8 cellular contexts compared by ENCODE assay signal in the genomic region with DNA sequence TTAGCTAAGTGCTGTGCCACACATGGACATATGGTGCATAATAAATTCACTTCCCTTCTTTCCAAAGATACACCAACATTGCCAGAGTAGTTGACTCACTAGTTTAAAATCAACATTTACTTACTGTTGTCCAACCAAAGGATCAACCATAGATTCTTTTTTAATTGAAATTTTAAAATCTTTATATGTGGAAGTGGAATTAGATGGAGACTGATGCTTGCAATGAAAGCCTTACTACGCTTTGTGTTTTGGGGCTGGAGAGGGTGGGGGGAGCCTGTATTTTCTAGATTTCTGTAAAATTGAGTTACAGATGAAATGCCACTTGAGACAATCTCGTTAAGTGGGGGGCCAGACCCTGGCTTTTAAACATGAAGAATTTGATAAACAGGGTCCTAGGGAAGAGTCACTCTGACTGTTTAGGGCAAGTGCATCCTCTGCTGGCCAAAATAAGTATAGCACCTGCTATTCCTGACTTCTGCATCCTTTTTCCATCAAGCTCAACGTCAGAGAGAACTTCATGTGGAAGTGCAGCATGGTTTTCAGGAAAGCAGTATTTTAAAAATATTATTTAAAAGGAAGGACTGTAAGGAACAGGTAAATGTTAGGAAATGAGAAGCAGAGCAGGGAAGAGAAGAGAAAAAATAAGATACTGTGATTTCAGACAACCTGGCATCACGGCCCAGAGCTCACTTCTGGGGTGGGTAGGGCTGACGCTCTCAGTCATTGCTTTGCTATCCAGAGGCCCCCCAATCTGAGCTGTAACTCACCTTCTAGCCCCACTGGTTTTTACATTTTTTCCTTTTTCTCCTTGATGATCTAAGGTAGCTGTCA.
DNase-seq lines count a peak whose midpoint lies in the region; ATAC-seq and TF ChIP-seq lines count a peak whose summit lies in the region.

No MANE protein-coding gene starts in this region.

- intact Hi-C loops in esophagus squamous epithelium (cut with DNase I), result loop anchor here (5.0 kb wide), 2 partner anchors 151 to 236 kb away; no protein-coding TSS in a partner anchor

- DNase-seq in BE2C (peak; percentile 69), GM23338 (ENCODE audit: low spot score) (peak; percentile 81), NCI-H446 treated with DMSO at 0.1 percent for 48 hours (lab: John Stamatoyannopoulos, UW) (peak; percentile 75), esophagus squamous epithelium (lab: John Stamatoyannopoulos, UW) (no peak), upper lobe of left lung (no peak)
- peak; percentile 46 for DNase-seq in activated CD4-positive, alpha-beta memory T cell treated with anti-CD3 and anti-CD28 coated beads, Interleukin-2, amount 10 ng/mL, durations not matched to agents 7 days and 5 days

- H3K4me2 ChIP-seq in GM23338, result no peak overlapping the region

- no peaks in the 10 kb centered on the region for H3K9me2 ChIP-seq in GM23338 (ENCODE audit: insufficient read depth)

- H3K4me1 Mint-ChIP-seq in GM23338 (peaks cover 6% of the 10 kb centered on the region; the same call in 2 of the 3 replicates), nephron (peaks cover 60% of the 10 kb centered on the region)
- H3K4me1 Mint-ChIP-seq in activated CD4-positive, alpha-beta memory T cell treated with anti-CD3 and anti-CD28 coated beads, Interleukin-2, amount 10 ng/mL, durations not matched to agents 7 days and 5 days, result no peaks in the 10 kb centered on the region

- H3K36me3 ChIP-seq in BE2C, result no peaks in the 10 kb centered on the region
- no peaks in the 10 kb centered on the region for H3K36me3 ChIP-seq in GM23338 (ENCODE audit: insufficient read depth)
- H3K36me3 ChIP-seq in esophagus squamous epithelium, result peaks cover 0 to 26% (median 0%) of the 10 kb centered on the region in 3 donors
- no peaks in the 10 kb centered on the region for H3K36me3 ChIP-seq in upper lobe of left lung

- H3K79me2 ChIP-seq in GM23338 (replicated peaks; ENCODE audit: insufficient read depth), result no peaks in the 10 kb centered on the region

- no peaks in the 10 kb centered on the region for H3K9me3 Mint-ChIP-seq in GM23338
- H3K9me3 Mint-ChIP-seq in activated CD4-positive, alpha-beta memory T cell treated with anti-CD3 and anti-CD28 coated beads, Interleukin-2, amount 10 ng/mL, durations not matched to agents 7 days and 5 days, result no peaks in the 10 kb centered on the region
- no peaks in the 10 kb centered on the region for H3K9me3 Mint-ChIP-seq in nephron

- H3K4me3 Mint-ChIP-seq in GM23338 (no peak overlapping the region), nephron (no peak overlapping the region)
- no peak overlapping the region for H3K4me3 Mint-ChIP-seq in activated CD4-positive, alpha-beta memory T cell treated with anti-CD3 and anti-CD28 coated beads, Interleukin-2, amount 10 ng/mL, durations not matched to agents 7 days and 5 days

- no peak overlapping the region for H2AFZ ChIP-seq in GM23338

- H3K27ac Mint-ChIP-seq in GM23338 (no peak overlapping the region), nephron (peak overlapping the region in 2 of 3 experiments; percentile 65 to 77)
- H3K27ac Mint-ChIP-seq in activated CD4-positive, alpha-beta memory T cell treated with anti-CD3 and anti-CD28 coated beads, Interleukin-2, amount 10 ng/mL, durations not matched to agents 7 days and 5 days, result no peak overlapping the region

- no peaks in the 10 kb centered on the region for H3K9me3 ChIP-seq in BE2C
- H3K9me3 ChIP-seq in esophagus squamous epithelium, result no peaks in the 10 kb centered on the region
- no peaks in the 10 kb centered on the region for H3K9me3 ChIP-seq in upper lobe of left lung

- H3K4me1 ChIP-seq in BE2C (peaks cover 10% of the 10 kb centered on the region; the same call in 1 of the 2 replicates), GM23338 (ENCODE audit: insufficient read depth) (no peaks in the 10 kb centered on the region), esophagus squamous epithelium (peaks cover 7 to 53% (median 23%) of the 10 kb centered on the region in 3 donors), upper lobe of left lung (no peaks in the 10 kb centered on the region)

- H3K36me3 Mint-ChIP-seq in GM23338 (ENCODE audit: low read depth), result peaks cover 5% of the 10 kb centered on the region; the same call in 2 of the 3 replicates
- no peaks in the 10 kb centered on the region for H3K36me3 Mint-ChIP-seq in activated CD4-positive, alpha-beta memory T cell treated with anti-CD3 and anti-CD28 coated beads, Interleukin-2, amount 10 ng/mL, durations not matched to agents 7 days and 5 days (ENCODE audit: low read depth)
- H3K36me3 Mint-ChIP-seq in nephron (ENCODE audit: low read depth), result peaks cover 41% of the 10 kb centered on the region

- WGBS in esophagus squamous epithelium, 2 donors, result 48 to 50% methylated on average over 5 of the region's 5 CpGs
- 57 to 58% methylated on average over 5 of the region's 5 CpGs for WGBS in upper lobe of left lung, 2 donors

- CTCF ChIA-PET in activated CD4-positive, alpha-beta memory T cell treated with anti-CD3 and anti-CD28 coated beads, Interleukin-2, amount 10 ng/mL, durations not matched to agents 7 days and 5 days (lab: Charles Lee), result interaction anchor here (0.6 to 2.6 kb wide), 30 partner anchors 9 to 646 kb away, joined by 3 to 17 read pairs (median 4); no protein-coding TSS in a partner anchor

- peak; percentile 69 for ATAC-seq in GM23338
- ATAC-seq in upper lobe of left lung (ENCODE audit: low FRiP score in 2 of 2), result peak in 1 of 2 donors; percentile 72
- ATAC-seq in HG03097 (IDR thresholded peaks at IDR 0.05; ENCODE audit: low FRiP score, unreplicated experiment), result no peak

- H3K27me3 Mint-ChIP-seq in GM23338 (ENCODE audit: insufficient read depth, low read depth, poor library complexity), result peaks cover 6% of the 10 kb centered on the region
- H3K27me3 Mint-ChIP-seq in activated CD4-positive, alpha-beta memory T cell treated with anti-CD3 and anti-CD28 coated beads, Interleukin-2, amount 10 ng/mL, durations not matched to agents 7 days and 5 days, result no peaks in the 10 kb centered on the region
- H3K27me3 Mint-ChIP-seq in nephron (ENCODE audit: low read depth), result no peaks in the 10 kb centered on the region

- H3K27ac ChIP-seq in GM23338 (ENCODE audit: low read depth), result no peak overlapping the region
- H3K27ac ChIP-seq in esophagus squamous epithelium, result peak overlapping the region in 3 of 4 donors; percentile 60 to 77 (median 67)
- no peak overlapping the region for H3K27ac ChIP-seq in upper lobe of left lung

- POLR2A ChIA-PET in activated CD4-positive, alpha-beta memory T cell treated with anti-CD3 and anti-CD28 coated beads, Interleukin-2, amount 10 ng/mL, durations not matched to agents 7 days and 5 days (lab: Charles Lee), result no interaction called here

- H3K27me3 ChIP-seq in BE2C (no peaks in the 10 kb centered on the region), GM23338 (ENCODE audit: insufficient read depth) (no peaks in the 10 kb centered on the region), esophagus squamous epithelium (no peaks in the 10 kb centered on the region), upper lobe of left lung (no peaks in the 10 kb centered on the region)

- TF ChIP-seq POLR2A in esophagus squamous epithelium (IDR thresholded peaks at IDR 0.05) (no peak), upper lobe of left lung (IDR thresholded peaks at IDR 0.05) (no peak)

- H3K4me3 ChIP-seq in BE2C (ENCODE audit: low read depth, low read length) (no peak overlapping the region), GM23338 (no peak overlapping the region), esophagus squamous epithelium (no peak overlapping the region), upper lobe of left lung (no peak overlapping the region)

- TF ChIP-seq CTCF in BE2C (IDR thresholded peaks at IDR 0.05; ENCODE audit: low read depth, low read length) (peak; percentile 100), GM23338 (conservative IDR thresholded peaks at IDR 0.05; ENCODE audit: low read depth in 2 of 2) (peak; percentile 96), esophagus squamous epithelium (IDR thresholded peaks at IDR 0.05) (peak; percentile 91 to 100 (median 98)), nephron (IDR thresholded peaks at IDR 0.05; ENCODE audit: unreplicated experiment in 3 of 3) (peak; percentile 95 to 98 (median 95)), upper lobe of left lung (IDR thresholded peaks at IDR 0.05) (peak; percentile 78 to 97 (median 94))

- no peak for TF ChIP-seq EP300 in upper lobe of left lung (IDR thresholded peaks at IDR 0.05)

- no peaks in the 10 kb centered on the region for H4K20me1 ChIP-seq in GM23338 (replicated peaks; ENCODE audit: insufficient read depth)

- H3F3A ChIP-seq in GM23338 (replicated peaks; ENCODE audit: low read depth), result no peaks in the 10 kb centered on the region

TF ChIP-seq in GM23338, 12 proteins besides CTCF, POLR2A, EP300 and RAD21 (continues in another document):
- TF ChIP-seq, protein P1, sequence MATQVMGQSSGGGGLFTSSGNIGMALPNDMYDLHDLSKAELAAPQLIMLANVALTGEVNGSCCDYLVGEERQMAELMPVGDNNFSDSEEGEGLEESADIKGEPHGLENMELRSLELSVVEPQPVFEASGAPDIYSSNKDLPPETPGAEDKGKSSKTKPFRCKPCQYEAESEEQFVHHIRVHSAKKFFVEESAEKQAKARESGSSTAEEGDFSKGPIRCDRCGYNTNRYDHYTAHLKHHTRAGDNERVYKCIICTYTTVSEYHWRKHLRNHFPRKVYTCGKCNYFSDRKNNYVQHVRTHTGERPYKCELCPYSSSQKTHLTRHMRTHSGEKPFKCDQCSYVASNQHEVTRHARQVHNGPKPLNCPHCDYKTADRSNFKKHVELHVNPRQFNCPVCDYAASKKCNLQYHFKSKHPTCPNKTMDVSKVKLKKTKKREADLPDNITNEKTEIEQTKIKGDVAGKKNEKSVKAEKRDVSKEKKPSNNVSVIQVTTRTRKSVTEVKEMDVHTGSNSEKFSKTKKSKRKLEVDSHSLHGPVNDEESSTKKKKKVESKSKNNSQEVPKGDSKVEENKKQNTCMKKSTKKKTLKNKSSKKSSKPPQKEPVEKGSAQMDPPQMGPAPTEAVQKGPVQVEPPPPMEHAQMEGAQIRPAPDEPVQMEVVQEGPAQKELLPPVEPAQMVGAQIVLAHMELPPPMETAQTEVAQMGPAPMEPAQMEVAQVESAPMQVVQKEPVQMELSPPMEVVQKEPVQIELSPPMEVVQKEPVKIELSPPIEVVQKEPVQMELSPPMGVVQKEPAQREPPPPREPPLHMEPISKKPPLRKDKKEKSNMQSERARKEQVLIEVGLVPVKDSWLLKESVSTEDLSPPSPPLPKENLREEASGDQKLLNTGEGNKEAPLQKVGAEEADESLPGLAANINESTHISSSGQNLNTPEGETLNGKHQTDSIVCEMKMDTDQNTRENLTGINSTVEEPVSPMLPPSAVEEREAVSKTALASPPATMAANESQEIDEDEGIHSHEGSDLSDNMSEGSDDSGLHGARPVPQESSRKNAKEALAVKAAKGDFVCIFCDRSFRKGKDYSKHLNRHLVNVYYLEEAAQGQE (IDR thresholded peaks at IDR 0.05; ENCODE audit: unreplicated experiment), result no peak
- TF ChIP-seq JUNB (IDR thresholded peaks at IDR 0.05; ENCODE audit: unreplicated experiment), result no peak
- no peak for TF ChIP-seq POLR2AphosphoS5 (IDR thresholded peaks at IDR 0.05; ENCODE audit: low read depth)
- no peak for TF ChIP-seq EZH2phosphoT487 (IDR thresholded peaks at IDR 0.05; ENCODE audit: unreplicated experiment)
- no peak for TF ChIP-seq ZNF114 (CRISPR knock-in tag; IDR thresholded peaks at IDR 0.05)
- no peak for TF ChIP-seq EZH2 (IDR thresholded peaks at IDR 0.05; ENCODE audit: low read depth, unreplicated experiment)
- TF ChIP-seq STAT1 (IDR thresholded peaks at IDR 0.05; ENCODE audit: unreplicated experiment), result no peak

Comparison
In these comparisons a context has a peak if more than half of its experiments do, and no peak if none do; other contexts are left out.
1. DNase-seq: peak in BE2C (single experiment), GM23338 (single experiment), NCI-H446 treated with DMSO at 0.1 percent for 48 hours (single experiment) and activated CD4-positive, alpha-beta memory T cell treated with anti-CD3 and anti-CD28 coated beads, Interleukin-2, amount 10 ng/mL, durations not matched to agents 7 days and 5 days (single experiment); none in esophagus squamous epithelium (single experiment) and upper lobe of left lung (0 of 2).
2. H3K27ac ChIP-seq: peak in esophagus squamous epithelium (3 of 4); none in GM23338 (single experiment) and upper lobe of left lung (0 of 4).
3. H3K27ac Mint-ChIP-seq: peak in nephron (2 of 3); none in GM23338 (single experiment) and activated CD4-positive, alpha-beta memory T cell treated with anti-CD3 and anti-CD28 coated beads, Interleukin-2, amount 10 ng/mL, durations not matched to agents 7 days and 5 days (single experiment).
4. Peak in every context shown above with its lines, with median percentiles within 50 percentile points of each other: CTCF ChIP-seq.